Comparison of ENCODE assay signal across 11 cellular contexts in genomic region chr6:166168616-166169548, GRCh38. TPM values are rescaled to one million over a fixed set of nuclear protein-coding genes. Genes with fewer than 3 reads are reported as not detected.
DNase-seq lines count a peak whose midpoint lies in the region; ATAC-seq, FAIRE-seq and TF ChIP-seq lines count a peak whose summit lies in the region.
"Had no signal": no experiment of that assay in that cellular context is flagged by ENCODE, and none has a peak within 500 bp of the region (broad histone marks: within the 10 kb centered on the region; RNA-seq: fewer than 3 reads in every experiment).

No MANE protein-coding gene starts in this region.

- no peaks in the 10 kb centered on the region for H3K9me3 Mint-ChIP-seq in activated CD4-positive, alpha-beta T cell treated with anti-CD3 and anti-CD28 coated beads, Interleukin-2, amount 10 ng/mL, durations not matched to agents 7 days and 5 days
- no peaks in the 10 kb centered on the region for H3K9me3 Mint-ChIP-seq in activated CD8-positive, alpha-beta T cell treated with anti-CD3 and anti-CD28 coated beads for 36 hours
- no peaks in the 10 kb centered on the region for H3K9me3 Mint-ChIP-seq in immature natural killer cell
- no peaks in the 10 kb centered on the region for H3K9me3 Mint-ChIP-seq in stimulated activated naive B cell treated with anti-CD40 and anti-IgM and Interleukin-4, amounts not matched to agents 10 μg/mL and 1 μg/mL and 100 μg/mL, for 72 hours

- no peak for TF ChIP-seq CTCF in activated CD8-positive, alpha-beta T cell treated with anti-CD3 and anti-CD28 coated beads for 36 hours (IDR thresholded peaks at IDR 0.05)
- TF ChIP-seq CTCF in kidney (IDR thresholded peaks at IDR 0.05; ENCODE audit: borderline replicate concordance, extremely low read depth, insufficient read depth), result no peak

- H3K4me1 ChIP-seq in kidney (ENCODE audit: control insufficient read depth in 1 of 2, insufficient read depth in 1 of 2, low read depth in 1 of 2, low read length in 2 of 2), result peaks cover 0 to 5% of the 10 kb centered on the region in 2 donors

- peak overlapping the region in 1 of 2 donors; percentile 35 for H3K4me3 ChIP-seq in kidney (ENCODE audit: low read length in 2 of 2)

- peaks cover 6% of the 10 kb centered on the region for H3K4me1 Mint-ChIP-seq in activated CD4-positive, alpha-beta T cell treated with anti-CD3 and anti-CD28 coated beads, Interleukin-2, amount 10 ng/mL, durations not matched to agents 7 days and 5 days
- peaks cover 6% of the 10 kb centered on the region for H3K4me1 Mint-ChIP-seq in activated CD8-positive, alpha-beta T cell treated with anti-CD3 and anti-CD28 coated beads for 36 hours (ENCODE audit: low read depth)
- peaks cover 0 to 6% of the 10 kb centered on the region in 2 donors for H3K4me1 Mint-ChIP-seq in immature natural killer cell
- H3K4me1 Mint-ChIP-seq in stimulated activated naive B cell treated with anti-CD40 and anti-IgM and Interleukin-4, amounts not matched to agents 10 μg/mL and 1 μg/mL and 100 μg/mL, for 72 hours, result peaks cover 22 to 47% of the 10 kb centered on the region in 2 donors

- peaks cover 5% of the 10 kb centered on the region for H3K36me3 Mint-ChIP-seq in activated CD4-positive, alpha-beta T cell treated with anti-CD3 and anti-CD28 coated beads, Interleukin-2, amount 10 ng/mL, durations not matched to agents 7 days and 5 days (ENCODE audit: low read depth)
- no peaks in the 10 kb centered on the region for H3K36me3 Mint-ChIP-seq in activated CD8-positive, alpha-beta T cell treated with anti-CD3 and anti-CD28 coated beads for 36 hours (ENCODE audit: low read depth)
- H3K36me3 Mint-ChIP-seq in immature natural killer cell, result no peaks in the 10 kb centered on the region
- H3K36me3 Mint-ChIP-seq in stimulated activated naive B cell treated with anti-CD40 and anti-IgM and Interleukin-4, amounts not matched to agents 10 μg/mL and 1 μg/mL and 100 μg/mL, for 72 hours, result peaks cover 0 to 5% of the 10 kb centered on the region in 2 donors

- H3K27me3 Mint-ChIP-seq in activated CD4-positive, alpha-beta T cell treated with anti-CD3 and anti-CD28 coated beads, Interleukin-2, amount 10 ng/mL, durations not matched to agents 7 days and 5 days, result peaks cover 60% of the 10 kb centered on the region
- peaks cover 53% of the 10 kb centered on the region for H3K27me3 Mint-ChIP-seq in activated CD8-positive, alpha-beta T cell treated with anti-CD3 and anti-CD28 coated beads for 36 hours
- H3K27me3 Mint-ChIP-seq in immature natural killer cell (ENCODE audit: low read depth in 3 of 3), result peaks cover 12 to 35% (median 17%) of the 10 kb centered on the region in 3 donors
- peaks cover 47 to 70% of the 10 kb centered on the region in 2 donors for H3K27me3 Mint-ChIP-seq in stimulated activated naive B cell treated with anti-CD40 and anti-IgM and Interleukin-4, amounts not matched to agents 10 μg/mL and 1 μg/mL and 100 μg/mL, for 72 hours

- no peak for FAIRE-seq in kidney (lab: Jason Lieb, UNC)
- FAIRE-seq: urothelium cell line had no signal

- H3K27ac Mint-ChIP-seq in activated CD4-positive, alpha-beta T cell treated with anti-CD3 and anti-CD28 coated beads, Interleukin-2, amount 10 ng/mL, durations not matched to agents 7 days and 5 days, result peak overlapping the region; percentile 68
- H3K27ac Mint-ChIP-seq in activated CD8-positive, alpha-beta T cell treated with anti-CD3 and anti-CD28 coated beads for 36 hours, result no peak overlapping the region
- H3K27ac Mint-ChIP-seq in immature natural killer cell, result no peak overlapping the region
- H3K27ac Mint-ChIP-seq in stimulated activated naive B cell treated with anti-CD40 and anti-IgM and Interleukin-4, amounts not matched to agents 10 μg/mL and 1 μg/mL and 100 μg/mL, for 72 hours, result peak overlapping the region; percentile 95

- CTCF ChIA-PET in activated CD4-positive, alpha-beta T cell treated with anti-CD3 and anti-CD28 coated beads, Interleukin-2, amount 10 ng/mL, durations not matched to agents 7 days and 5 days (lab: Charles Lee), result no interaction called here
- CTCF ChIA-PET in activated CD8-positive, alpha-beta T cell treated with anti-CD3 and anti-CD28 coated beads for 36 hours (lab: Charles Lee), result no interaction called here

- no peak overlapping the region for H3K9ac ChIP-seq in kidney (ENCODE audit: low read length in 2 of 2)

- POLR2A ChIA-PET in activated CD4-positive, alpha-beta T cell treated with anti-CD3 and anti-CD28 coated beads, Interleukin-2, amount 10 ng/mL, durations not matched to agents 7 days and 5 days (lab: Charles Lee), result no interaction called here
- POLR2A ChIA-PET in activated CD8-positive, alpha-beta T cell treated with anti-CD3 and anti-CD28 coated beads for 36 hours (lab: Charles Lee), result no interaction called here

- ATAC-seq in activated CD8-positive, alpha-beta T cell treated with anti-CD3 and anti-CD28 coated beads for 36 hours, result no peak
- ATAC-seq in stimulated activated naive B cell treated with anti-CD40 and anti-IgM and Interleukin-4, amounts not matched to agents 10 μg/mL and 1 μg/mL and 100 μg/mL, for 72 hours (replicated peaks), result no peak
- ATAC-seq in HG03520 (IDR thresholded peaks at IDR 0.05; ENCODE audit: unreplicated experiment) (no peak), HG03460 (IDR thresholded peaks at IDR 0.05; ENCODE audit: unreplicated experiment) (no peak)

- H3K9me3 ChIP-seq in kidney (ENCODE audit: control insufficient read depth in 1 of 2, low read length in 2 of 2), result no peaks in the 10 kb centered on the region

- H3K27ac ChIP-seq in kidney (ENCODE audit: low read depth in 2 of 2, low read length in 2 of 2), result no peak overlapping the region

- H3K4me3 Mint-ChIP-seq in activated CD4-positive, alpha-beta T cell treated with anti-CD3 and anti-CD28 coated beads, Interleukin-2, amount 10 ng/mL, durations not matched to agents 7 days and 5 days, result peak overlapping the region; percentile 59
- H3K4me3 Mint-ChIP-seq in activated CD8-positive, alpha-beta T cell treated with anti-CD3 and anti-CD28 coated beads for 36 hours, result peak overlapping the region; percentile 60
- peak overlapping the region; percentile 52 to 76 (median 69) for H3K4me3 Mint-ChIP-seq in immature natural killer cell
- peak overlapping the region; percentile 84 to 86 for H3K4me3 Mint-ChIP-seq in stimulated activated naive B cell treated with anti-CD40 and anti-IgM and Interleukin-4, amounts not matched to agents 10 μg/mL and 1 μg/mL and 100 μg/mL, for 72 hours

- no peaks in the 10 kb centered on the region for H3K36me3 ChIP-seq in kidney (ENCODE audit: control insufficient read depth in 1 of 2, insufficient read depth in 2 of 2, low read length in 2 of 2)

- DNase-seq in activated CD4-positive, alpha-beta T cell treated with anti-CD3 and anti-CD28 coated beads, Interleukin-2, amount 10 ng/mL, durations not matched to agents 7 days and 5 days, result no peak
- no peak for DNase-seq in activated CD4-positive, alpha-beta T cell treated with anti-CD3 and anti-CD28 coated beads for 1 hour
- no peak for DNase-seq in activated CD8-positive, alpha-beta T cell treated with anti-CD3 and anti-CD28 coated beads for 36 hours
- DNase-seq in immature natural killer cell (no peak), kidney (no peak)
- no peak for DNase-seq in stimulated activated naive B cell treated with anti-CD40 and anti-IgM and Interleukin-4, amounts not matched to agents 10 μg/mL and 1 μg/mL and 100 μg/mL, for 72 hours
- DNase-seq: activated effector memory CD4-positive, alpha-beta T cell treated with anti-CD3 and anti-CD28 coated beads, Interleukin-2, amount 50 U/mL, for 16 hours had no signal

- intact Hi-C loops in activated CD8-positive, alpha-beta T cell treated with anti-CD3 and anti-CD28 coated beads for 36 hours (cut with micrococcal nuclease), result no loop called here
- intact Hi-C loops in kidney (cut with DNase I), result no loop called here

RNA-seq across cellular contexts. Expression of gene TBXT, which starts 1.2 kb away (rescaled TPM):
- total RNA-seq in activated CD4-positive, alpha-beta T cell treated with anti-CD3 and anti-CD28 coated beads, Interleukin-2, amount 10 ng/mL, durations not matched to agents 7 days and 5 days, result not detected
- total RNA-seq in activated CD8-positive, alpha-beta T cell treated with anti-CD3 and anti-CD28 coated beads for 36 hours, result not detected
- polyA plus RNA-seq in immature natural killer cell (under 1 TPM in 1 of 3 donors, not detected in 2; 0.26 TPM), kidney (ENCODE audit: insufficient read depth, low read depth, low replicate concordance) (not detected)
- not detected for total RNA-seq in kidney
- total RNA-seq: fibroblast of villous mesenchyme had no signal

Comparison
In these comparisons a context has a peak if more than half of its experiments do, and no peak if none do; other contexts are left out.
1. H3K27ac Mint-ChIP-seq: peak in activated CD4-positive, alpha-beta T cell treated with anti-CD3 and anti-CD28 coated beads, Interleukin-2, amount 10 ng/mL, durations not matched to agents 7 days and 5 days (single experiment) and stimulated activated naive B cell treated with anti-CD40 and anti-IgM and Interleukin-4, amounts not matched to agents 10 μg/mL and 1 μg/mL and 100 μg/mL, for 72 hours (single experiment); none in activated CD8-positive, alpha-beta T cell treated with anti-CD3 and anti-CD28 coated beads for 36 hours (single experiment) and immature natural killer cell (0 of 6).
2. Peak in every context shown above with its lines, with median percentiles within 50 percentile points of each other: H3K4me3 Mint-ChIP-seq.